1 cellular context compared by ENCODE assay signal in genomic region chr12:124917841-124918621, GRCh38.
TF ChIP-seq lines count a peak whose summit lies in the region.

No MANE protein-coding gene starts in this region.

TF ChIP-seq in K562, 482 proteins besides CTCF, POLR2A, EP300 and RAD21 (continued from another document and continues in another):
- peak in 1 of 2 experiments; percentile 23 for TF ChIP-seq AFF1 (IDR thresholded peaks at IDR 0.05; ENCODE audit: low read depth in 1 of 2, partially characterized antibody in 2 of 2)
- TF ChIP-seq PHF8 (IDR thresholded peaks at IDR 0.05; ENCODE audit: borderline replicate concordance, low read length) = peak; percentile 22; the same call in 1 of the 2 replicates
- no peak for TF ChIP-seq PRPF4 (IDR thresholded peaks at IDR 0.05; ENCODE audit: insufficient read depth, low read depth, low read length, poor library complexity, severe bottlenecking)
- no peak for TF ChIP-seq HCFC1 (IDR thresholded peaks at IDR 0.05; ENCODE audit: low read depth, low read length)
- TF ChIP-seq, protein P1, sequence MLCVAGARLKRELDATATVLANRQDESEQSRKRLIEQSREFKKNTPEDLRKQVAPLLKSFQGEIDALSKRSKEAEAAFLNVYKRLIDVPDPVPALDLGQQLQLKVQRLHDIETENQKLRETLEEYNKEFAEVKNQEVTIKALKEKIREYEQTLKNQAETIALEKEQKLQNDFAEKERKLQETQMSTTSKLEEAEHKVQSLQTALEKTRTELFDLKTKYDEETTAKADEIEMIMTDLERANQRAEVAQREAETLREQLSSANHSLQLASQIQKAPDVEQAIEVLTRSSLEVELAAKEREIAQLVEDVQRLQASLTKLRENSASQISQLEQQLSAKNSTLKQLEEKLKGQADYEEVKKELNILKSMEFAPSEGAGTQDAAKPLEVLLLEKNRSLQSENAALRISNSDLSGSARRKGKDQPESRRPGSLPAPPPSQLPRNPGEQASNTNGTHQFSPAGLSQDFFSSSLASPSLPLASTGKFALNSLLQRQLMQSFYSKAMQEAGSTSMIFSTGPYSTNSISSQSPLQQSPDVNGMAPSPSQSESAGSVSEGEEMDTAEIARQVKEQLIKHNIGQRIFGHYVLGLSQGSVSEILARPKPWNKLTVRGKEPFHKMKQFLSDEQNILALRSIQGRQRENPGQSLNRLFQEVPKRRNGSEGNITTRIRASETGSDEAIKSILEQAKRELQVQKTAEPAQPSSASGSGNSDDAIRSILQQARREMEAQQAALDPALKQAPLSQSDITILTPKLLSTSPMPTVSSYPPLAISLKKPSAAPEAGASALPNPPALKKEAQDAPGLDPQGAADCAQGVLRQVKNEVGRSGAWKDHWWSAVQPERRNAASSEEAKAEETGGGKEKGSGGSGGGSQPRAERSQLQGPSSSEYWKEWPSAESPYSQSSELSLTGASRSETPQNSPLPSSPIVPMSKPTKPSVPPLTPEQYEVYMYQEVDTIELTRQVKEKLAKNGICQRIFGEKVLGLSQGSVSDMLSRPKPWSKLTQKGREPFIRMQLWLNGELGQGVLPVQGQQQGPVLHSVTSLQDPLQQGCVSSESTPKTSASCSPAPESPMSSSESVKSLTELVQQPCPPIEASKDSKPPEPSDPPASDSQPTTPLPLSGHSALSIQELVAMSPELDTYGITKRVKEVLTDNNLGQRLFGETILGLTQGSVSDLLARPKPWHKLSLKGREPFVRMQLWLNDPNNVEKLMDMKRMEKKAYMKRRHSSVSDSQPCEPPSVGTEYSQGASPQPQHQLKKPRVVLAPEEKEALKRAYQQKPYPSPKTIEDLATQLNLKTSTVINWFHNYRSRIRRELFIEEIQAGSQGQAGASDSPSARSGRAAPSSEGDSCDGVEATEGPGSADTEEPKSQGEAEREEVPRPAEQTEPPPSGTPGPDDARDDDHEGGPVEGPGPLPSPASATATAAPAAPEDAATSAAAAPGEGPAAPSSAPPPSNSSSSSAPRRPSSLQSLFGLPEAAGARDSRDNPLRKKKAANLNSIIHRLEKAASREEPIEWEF (CRISPR knock-in tag; IDR thresholded peaks at IDR 0.05) = peak; percentile 74; the same call in 1 of the 2 replicates
- 0 out of 2 replicates have a peak, but pooled peaks have one; percentile 8 for TF ChIP-seq DIDO1 (tag; IDR thresholded peaks at IDR 0.05; ENCODE audit: low read depth)
- peak in 1 of 3 experiments; percentile 23; a peak in 1 of 6 replicates for TF ChIP-seq ZBTB11 (CRISPR knock-in tag; IDR thresholded peaks at IDR 0.05)
- no peak for TF ChIP-seq ZNF507 (tag; conservative IDR thresholded peaks at IDR 0.05)
- no peak for TF ChIP-seq ZNF165 (CRISPR knock-in tag; IDR thresholded peaks at IDR 0.05; ENCODE audit: borderline replicate concordance)
- 0 out of 2 replicates have a peak, but pooled peaks have one; percentile 8 for TF ChIP-seq ZC3H4 (CRISPR knock-in tag; IDR thresholded peaks at IDR 0.05; ENCODE audit: borderline replicate concordance)
- 0 out of 2 replicates have a peak, but pooled peaks have one; percentile 10 for TF ChIP-seq ZNF584 (CRISPR knock-in tag; IDR thresholded peaks at IDR 0.05; ENCODE audit: low read depth)
- TF ChIP-seq ZBTB5 (IDR thresholded peaks at IDR 0.05) = no peak
- peak in 1 of 2 experiments; percentile 70; a peak in 2 of 4 replicates for TF ChIP-seq MLLT1 (IDR thresholded peaks at IDR 0.05)
- TF ChIP-seq GTF2E2 (tag; IDR thresholded peaks at IDR 0.05) = peak; percentile 69; the same call in 1 of the 2 replicates
- no peak for TF ChIP-seq STAG1 (CRISPR knock-in tag; IDR thresholded peaks at IDR 0.05; ENCODE audit: borderline replicate concordance)
- TF ChIP-seq ZNF830 (CRISPR knock-in tag; IDR thresholded peaks at IDR 0.05) = no peak
- no peak for TF ChIP-seq SP1 (CRISPR knock-in tag; IDR thresholded peaks at IDR 0.05)
- no peak; the same call in 1 of the 2 replicates for TF ChIP-seq KLF16 (IDR thresholded peaks at IDR 0.05)
- TF ChIP-seq NR2C2 (CRISPR knock-in tag; IDR thresholded peaks at IDR 0.05) = no peak
- peak; percentile 52; the same call in 1 of the 2 replicates for TF ChIP-seq NR2C2 (tag; IDR thresholded peaks at IDR 0.05)
- peak; percentile 41; the same call in 1 of the 2 replicates for TF ChIP-seq TAF7 (tag; IDR thresholded peaks at IDR 0.05)
- TF ChIP-seq, protein P2, sequence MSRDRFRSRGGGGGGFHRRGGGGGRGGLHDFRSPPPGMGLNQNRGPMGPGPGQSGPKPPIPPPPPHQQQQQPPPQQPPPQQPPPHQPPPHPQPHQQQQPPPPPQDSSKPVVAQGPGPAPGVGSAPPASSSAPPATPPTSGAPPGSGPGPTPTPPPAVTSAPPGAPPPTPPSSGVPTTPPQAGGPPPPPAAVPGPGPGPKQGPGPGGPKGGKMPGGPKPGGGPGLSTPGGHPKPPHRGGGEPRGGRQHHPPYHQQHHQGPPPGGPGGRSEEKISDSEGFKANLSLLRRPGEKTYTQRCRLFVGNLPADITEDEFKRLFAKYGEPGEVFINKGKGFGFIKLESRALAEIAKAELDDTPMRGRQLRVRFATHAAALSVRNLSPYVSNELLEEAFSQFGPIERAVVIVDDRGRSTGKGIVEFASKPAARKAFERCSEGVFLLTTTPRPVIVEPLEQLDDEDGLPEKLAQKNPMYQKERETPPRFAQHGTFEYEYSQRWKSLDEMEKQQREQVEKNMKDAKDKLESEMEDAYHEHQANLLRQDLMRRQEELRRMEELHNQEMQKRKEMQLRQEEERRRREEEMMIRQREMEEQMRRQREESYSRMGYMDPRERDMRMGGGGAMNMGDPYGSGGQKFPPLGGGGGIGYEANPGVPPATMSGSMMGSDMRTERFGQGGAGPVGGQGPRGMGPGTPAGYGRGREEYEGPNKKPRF (IDR thresholded peaks at IDR 0.05; ENCODE audit: low read depth, low read length) = no peak
- peak; percentile 54 for TF ChIP-seq NFRKB (IDR thresholded peaks at IDR 0.05; ENCODE audit: low read depth)
- no peak for TF ChIP-seq HEY1 (CRISPR knock-in tag; IDR thresholded peaks at IDR 0.05; ENCODE audit: borderline replicate concordance)
- TF ChIP-seq POLR2G (IDR thresholded peaks at IDR 0.05; ENCODE audit: low read depth, low read length) = no peak
- no peak for TF ChIP-seq HNRNPUL1 (IDR thresholded peaks at IDR 0.05; ENCODE audit: low read length)
- no peak for TF ChIP-seq SIX5 (IDR thresholded peaks at IDR 0.05; ENCODE audit: borderline replicate concordance in 1 of 2, insufficient read depth in 1 of 2, low read depth in 1 of 2, low read length in 2 of 2)
- TF ChIP-seq, protein P3, sequence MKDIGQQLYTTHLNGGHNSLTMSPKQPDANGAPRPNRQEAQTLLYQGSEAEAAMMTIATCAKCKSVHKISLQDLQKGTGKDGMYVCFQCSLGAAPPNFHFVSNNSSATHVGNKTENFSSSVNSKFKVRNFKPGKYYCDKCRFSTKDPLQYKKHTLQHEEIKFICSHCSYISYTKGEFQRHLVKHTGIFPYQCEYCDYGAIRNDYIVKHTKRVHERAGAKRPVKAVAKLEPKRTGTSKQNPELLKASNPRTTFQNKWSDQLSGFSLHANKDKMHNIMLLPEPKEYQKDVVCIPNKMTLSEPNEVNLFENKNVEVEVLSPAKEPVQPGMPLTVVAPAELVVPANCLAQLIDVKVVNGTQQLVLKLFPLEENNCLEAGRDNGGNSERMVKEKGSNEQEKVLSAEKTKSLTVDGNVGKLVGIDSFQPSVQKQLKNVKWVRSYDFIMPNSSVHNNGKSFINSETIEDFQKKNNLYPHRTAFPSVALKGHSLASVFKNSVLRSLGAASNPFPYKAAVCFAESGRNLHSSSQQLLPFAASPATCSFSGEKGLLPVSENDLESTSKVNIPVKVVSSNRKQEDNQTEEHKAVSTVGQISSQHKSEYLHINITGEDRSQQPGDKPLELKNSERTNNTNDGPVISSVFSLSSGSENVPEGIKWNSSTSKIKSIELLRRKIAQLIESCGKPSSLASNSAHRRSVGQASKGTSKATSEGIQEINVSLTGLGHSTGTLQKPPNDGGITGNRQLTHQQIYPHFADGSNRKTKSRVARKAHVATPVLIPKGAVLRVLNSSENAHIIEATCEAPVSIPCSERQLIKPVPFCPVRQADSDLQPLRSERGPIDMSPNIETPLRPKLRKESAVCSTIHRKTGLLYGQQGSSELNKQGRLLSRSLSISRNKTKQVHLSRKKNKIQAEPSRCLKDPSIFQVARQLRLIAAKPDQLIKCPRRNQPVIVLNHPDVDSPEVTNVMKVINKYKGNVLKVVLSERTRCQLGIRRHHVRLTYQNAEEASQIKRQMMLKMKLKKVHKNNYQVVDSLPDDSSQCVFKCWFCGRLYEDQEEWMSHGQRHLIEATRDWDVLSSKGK (CRISPR knock-in tag; IDR thresholded peaks at IDR 0.05) = no peak
- TF ChIP-seq ZFP1 (CRISPR knock-in tag; IDR thresholded peaks at IDR 0.05) = no peak
